1 cellular context compared by ENCODE assay signal in genomic region chr19:48615145-48616040, GRCh38.
A peak's percentile ranks its signal among the peaks of the same experiment; 100 is the strongest.
TF ChIP-seq lines count a peak whose summit lies in the region.

No MANE protein-coding gene starts in this region.

TF ChIP-seq in IMR-90, 13 proteins besides CTCF, POLR2A, EP300 and RAD21:
- TF ChIP-seq SMC3 (IDR thresholded peaks at IDR 0.05; ENCODE audit: low read depth, low read length) (no peak), CEBPB (IDR thresholded peaks at IDR 0.05; ENCODE audit: low read depth, low read length) (no peak), NFE2L2 (IDR thresholded peaks at IDR 0.05; ENCODE audit: low read depth, low read length) (no peak), RFX5 (IDR thresholded peaks at IDR 0.05; ENCODE audit: low read depth, low read length) (no peak), ELK1 (IDR thresholded peaks at IDR 0.05; ENCODE audit: borderline replicate concordance, low read depth, low read length) (no peak), USF2 (IDR thresholded peaks at IDR 0.05; ENCODE audit: low read depth, low read length) (no peak), FOS (IDR thresholded peaks at IDR 0.05; ENCODE audit: low read depth, low read length) (no peak), BHLHE40 (IDR thresholded peaks at IDR 0.05; ENCODE audit: low read depth, low read length) (no peak), MAFK (IDR thresholded peaks at IDR 0.05; ENCODE audit: low read depth, low read length) (peak; percentile 41)
TF ChIP-seq in IMR-90: peak in this region for 1.
